19 cellular contexts compared by ENCODE assay signal in the genomic region with DNA sequence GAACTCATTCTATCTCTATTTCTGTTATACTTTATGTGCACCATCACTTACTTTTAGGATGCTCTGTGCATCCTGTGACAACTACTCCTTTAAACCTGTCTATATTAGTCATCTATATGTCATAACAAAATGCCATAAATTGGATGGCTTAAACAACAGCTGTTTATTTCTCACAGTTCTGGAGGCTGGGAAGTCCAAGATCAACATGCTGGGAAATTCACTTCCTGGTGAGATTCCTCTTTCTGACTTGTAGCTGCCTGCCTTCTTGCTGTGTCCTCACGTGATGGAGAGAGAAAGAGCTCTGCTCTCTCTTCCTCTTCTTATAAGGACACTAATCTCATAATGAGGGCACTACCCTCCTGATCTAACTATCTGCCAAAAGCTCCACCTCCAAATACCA.
"Had no signal": no experiment of that assay in that cellular context is flagged by ENCODE, and none has a peak within 500 bp of the region (broad histone marks: within the 10 kb centered on the region; RNA-seq: fewer than 3 reads in every experiment).

No MANE protein-coding gene starts in this region.

- H3K27ac ChIP-seq: gastrocnemius medialis, heart right ventricle, pancreas, tibial artery, upper lobe of left lung, vagina had no signal

- H3K27me3 Mint-ChIP-seq: progenitor cell of endocrine pancreas; stimulated activated naive CD8-positive, alpha-beta T cell treated with anti-CD3 and anti-CD28 coated beads, Interleukin-15, Interleukin-2, amounts not matched to agents 100 ng/mL and 50 ng/mL, for 24 hours had no signal

- H3K9me3 Mint-ChIP-seq: natural killer cell treated with Interleukin-12 subunit alpha and Interleukin-12 subunit beta and Interleukin-15 and Interleukin-18, amount 100 ng/mL, for 72 hours had no signal

- H3K4me3 ChIP-seq: gastrocnemius medialis, heart right ventricle, mucosa of descending colon, pancreas, tibial artery, upper lobe of left lung, vagina had no signal

- H3K36me3 ChIP-seq: gastrocnemius medialis, heart right ventricle, pancreas, tibial artery, upper lobe of left lung, vagina had no signal

- ATAC-seq: esophagus mucosa; gastrocnemius medialis; heart right ventricle; left lobe of liver; mucosa of descending colon; natural killer cell treated with Interleukin-12 subunit alpha and Interleukin-12 subunit beta and Interleukin-15 and Interleukin-18, amount 100 ng/mL, for 72 hours; pancreas; right cardiac atrium; stimulated activated memory B cell treated with anti-CD40 and anti-IgM and Interleukin-4, amounts not matched to agents 10 μg/mL and 1 μg/mL and 100 μg/mL, for 72 hours had no signal

- H3K36me3 Mint-ChIP-seq: natural killer cell treated with Interleukin-12 subunit alpha and Interleukin-12 subunit beta and Interleukin-15 and Interleukin-18, amount 100 ng/mL, for 72 hours; stimulated activated memory B cell treated with anti-CD40 and anti-IgM and Interleukin-4, amounts not matched to agents 10 μg/mL and 1 μg/mL and 100 μg/mL, for 72 hours had no signal

- H3K27me3 ChIP-seq: gastrocnemius medialis, pancreas, tibial artery, upper lobe of left lung, vagina had no signal

- H3K4me3 Mint-ChIP-seq: dendritic cell treated with granulocyte-macrophage colony-stimulating factor and Interleukin-4, amounts not matched to agents 40 ng/mL and 50 ng/mL, for 4 days; natural killer cell treated with Interleukin-12 subunit alpha and Interleukin-12 subunit beta and Interleukin-15 and Interleukin-18, amount 100 ng/mL, for 72 hours; stimulated activated memory B cell treated with anti-CD40 and anti-IgM and Interleukin-4, amounts not matched to agents 10 μg/mL and 1 μg/mL and 100 μg/mL, for 72 hours; stimulated activated naive CD8-positive, alpha-beta T cell treated with anti-CD3 and anti-CD28 coated beads, Interleukin-15, Interleukin-2, amounts not matched to agents 100 ng/mL and 50 ng/mL, for 24 hours had no signal

- H3K4me1 ChIP-seq: gastrocnemius medialis, heart right ventricle, pancreas, tibial artery, upper lobe of left lung, vagina had no signal

- H3K9me3 ChIP-seq: gastrocnemius medialis, pancreas, tibial artery, upper lobe of left lung, vagina had no signal

- H3K4me1 Mint-ChIP-seq: stimulated activated memory B cell treated with anti-CD40 and anti-IgM and Interleukin-4, amounts not matched to agents 10 μg/mL and 1 μg/mL and 100 μg/mL, for 72 hours had no signal

- H3K27ac Mint-ChIP-seq: dendritic cell treated with granulocyte-macrophage colony-stimulating factor and Interleukin-4, amounts not matched to agents 40 ng/mL and 50 ng/mL, for 4 days; natural killer cell treated with Interleukin-12 subunit alpha and Interleukin-12 subunit beta and Interleukin-15 and Interleukin-18, amount 100 ng/mL, for 72 hours; progenitor cell of endocrine pancreas; stimulated activated memory B cell treated with anti-CD40 and anti-IgM and Interleukin-4, amounts not matched to agents 10 μg/mL and 1 μg/mL and 100 μg/mL, for 72 hours; stimulated activated naive CD8-positive, alpha-beta T cell treated with anti-CD3 and anti-CD28 coated beads, Interleukin-15, Interleukin-2, amounts not matched to agents 100 ng/mL and 50 ng/mL, for 24 hours had no signal

- DNase-seq: gastrocnemius medialis; heart right ventricle; hypothalamus; mucosa of descending colon; occipital lobe; pancreas; right cardiac atrium; stimulated activated CD4-positive, alpha-beta T cell treated with anti-CD3 and anti-CD28 coated beads, Interleukin-1b, Interleukin-23, amount 100 ng/mL, for 48 hours; stimulated activated CD4-positive, alpha-beta T cell treated with anti-CD3 and anti-CD28 coated beads, Interleukin-4, amount 100 ng/mL, for 24 hours; tibial artery had no signal
